In the genomic region with DNA sequence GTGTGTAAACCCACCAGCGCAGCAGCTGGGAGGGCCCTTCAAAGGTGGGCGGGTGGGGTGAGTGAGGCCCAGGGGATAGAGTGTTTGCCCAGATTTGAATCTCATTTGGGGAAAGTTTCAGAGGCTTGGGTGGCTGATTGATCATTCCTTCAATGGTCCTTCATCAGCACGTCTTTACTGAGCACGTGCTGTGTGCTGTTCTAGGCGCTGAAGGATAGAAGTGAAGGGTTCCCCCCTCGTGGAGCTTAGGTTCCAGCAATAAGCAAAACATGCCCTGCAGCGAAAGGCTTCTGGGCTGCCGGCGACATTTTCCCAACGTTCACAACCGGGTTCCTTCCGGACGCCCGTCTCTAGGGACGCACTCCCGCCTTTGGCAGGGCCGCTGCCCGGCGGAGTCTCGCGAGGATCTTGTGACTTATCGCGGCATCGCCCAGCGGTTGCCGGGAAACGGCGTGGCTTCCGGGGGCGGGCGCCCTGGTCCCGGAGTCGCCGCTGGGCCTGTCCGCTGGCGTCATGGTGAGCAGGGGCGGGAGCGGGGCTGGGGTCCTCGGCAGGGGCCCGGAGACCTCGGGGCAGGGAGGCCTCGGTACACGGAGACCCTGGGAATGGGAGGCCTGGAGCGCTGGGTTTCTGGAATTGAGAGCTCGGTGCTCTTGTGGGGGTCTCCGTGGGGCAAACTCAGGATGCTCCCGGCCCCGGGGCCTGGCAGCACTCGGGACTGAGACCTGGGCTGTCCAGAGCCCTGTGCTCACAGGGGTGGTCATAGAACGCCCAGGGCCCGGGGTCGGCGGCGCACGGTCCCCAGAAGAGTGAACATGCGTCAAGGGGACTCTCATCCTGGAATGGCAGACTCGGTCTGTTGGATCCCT, we compare ENCODE assay signal across 8 cellular contexts. TPM values are rescaled to one million over a fixed set of nuclear protein-coding genes. Genes with fewer than 3 reads are reported as not detected.
DNase-seq lines count a peak whose midpoint lies in the region; ATAC-seq, FAIRE-seq and TF ChIP-seq lines count a peak whose summit lies in the region.

No MANE protein-coding gene starts in this region.

- peak; percentile 59 for ATAC-seq in HG03108 (IDR thresholded peaks at IDR 0.05; ENCODE audit: unreplicated experiment)
- peak; percentile 87 to 96 (median 92) for ATAC-seq in right lobe of liver

- TF ChIP-seq POLR2A in GM12891 (IDR thresholded peaks at IDR 0.05; ENCODE audit: low read depth, low read length) = peak; percentile 52; the same call in 1 of the 2 replicates
- no peak for TF ChIP-seq POLR2A in right lobe of liver (IDR thresholded peaks at IDR 0.05)

- peak overlapping the region; percentile 82 for H3K4me3 Mint-ChIP-seq in activated CD4-positive, alpha-beta T cell treated with anti-CD3 and anti-CD28 coated beads, Interleukin-2, amount 10 ng/mL, durations not matched to agents 24 days and 14 days
- H3K4me3 Mint-ChIP-seq in osteocyte (ENCODE audit: unreplicated experiment) = no peak overlapping the region

- peaks cover 6% of the 10 kb centered on the region for H3K9me3 Mint-ChIP-seq in activated CD4-positive, alpha-beta T cell treated with anti-CD3 and anti-CD28 coated beads, Interleukin-2, amount 10 ng/mL, durations not matched to agents 24 days and 14 days
- H3K9me3 Mint-ChIP-seq in osteocyte (ENCODE audit: unreplicated experiment) = no peaks in the 10 kb centered on the region

- peaks cover 22% of the 10 kb centered on the region for H3K4me1 Mint-ChIP-seq in activated CD4-positive, alpha-beta T cell treated with anti-CD3 and anti-CD28 coated beads, Interleukin-2, amount 10 ng/mL, durations not matched to agents 24 days and 14 days
- peaks cover 24% of the 10 kb centered on the region for H3K4me1 Mint-ChIP-seq in osteocyte (ENCODE audit: unreplicated experiment)

- no peaks in the 10 kb centered on the region for H3K9me3 ChIP-seq in right lobe of liver

- H3K36me3 Mint-ChIP-seq in activated CD4-positive, alpha-beta T cell treated with anti-CD3 and anti-CD28 coated beads, Interleukin-2, amount 10 ng/mL, durations not matched to agents 24 days and 14 days (ENCODE audit: low read depth) = peaks cover 2% of the 10 kb centered on the region
- H3K36me3 Mint-ChIP-seq in osteocyte (ENCODE audit: unreplicated experiment) = no peaks in the 10 kb centered on the region

- intact Hi-C loops in activated CD4-positive, alpha-beta T cell treated with anti-CD3 and anti-CD28 coated beads, Interleukin-2, amount 10 ng/mL, durations not matched to agents 24 days and 14 days (cut with micrococcal nuclease) = loop anchor here (5.0 kb wide), 1 partner anchor 75 kb away; a partner anchor contains a TSS
- intact Hi-C loops in right lobe of liver (cut with DNase I) = no loop called here

- no peaks in the 10 kb centered on the region for H3K27me3 ChIP-seq in right lobe of liver

- peak overlapping the region; percentile 55 to 85 (median 80) for H3K4me3 ChIP-seq in right lobe of liver

- TF ChIP-seq CTCF in right lobe of liver (IDR thresholded peaks at IDR 0.05) (no peak), osteocyte (IDR thresholded peaks at IDR 0.05) (no peak)

- H3K27ac Mint-ChIP-seq in activated CD4-positive, alpha-beta T cell treated with anti-CD3 and anti-CD28 coated beads, Interleukin-2, amount 10 ng/mL, durations not matched to agents 24 days and 14 days = peak overlapping the region; percentile 86
- H3K27ac Mint-ChIP-seq in osteocyte (ENCODE audit: unreplicated experiment) = no peak overlapping the region

- H3K36me3 ChIP-seq in right lobe of liver = no peaks in the 10 kb centered on the region

- 14% methylated on average over 21 of the region's 57 CpGs for WGBS in right lobe of liver (ENCODE audit: insufficient coverage, low coverage, low lambda C conversion rate, missing lambda C conversion rate)

- peaks cover 0 to 10% (median 3%) of the 10 kb centered on the region in 4 donors for H3K4me1 ChIP-seq in right lobe of liver

- no peak overlapping the region for H3K27ac ChIP-seq in right lobe of liver

- FAIRE-seq in GM12891 (lab: Jason Lieb, UNC) = peak; percentile 83

- H3K27me3 Mint-ChIP-seq in activated CD4-positive, alpha-beta T cell treated with anti-CD3 and anti-CD28 coated beads, Interleukin-2, amount 10 ng/mL, durations not matched to agents 24 days and 14 days = peaks cover 16% of the 10 kb centered on the region
- no peaks in the 10 kb centered on the region for H3K27me3 Mint-ChIP-seq in osteocyte (ENCODE audit: unreplicated experiment)

- DNase-seq in GM12891 (ENCODE audit: insufficient read length, low spot score) (peak; percentile 97), NCI-H446 treated with DMSO at 0.1 percent for 48 hours (lab: John Stamatoyannopoulos, UW) (peak; percentile 25), dedifferentiated amniotic fluid mesenchymal stem cell (ENCODE audit: extremely low spot score) (peak; percentile 70), right lobe of liver (peak; percentile 95), osteocyte (ENCODE audit: extremely low spot score, unreplicated experiment) (no peak)
- DNase-seq in activated CD4-positive, alpha-beta T cell treated with anti-CD3 and anti-CD28 coated beads, Interleukin-2, amount 10 ng/mL, durations not matched to agents 24 days and 14 days = peak; percentile 97
- DNase-seq in stimulated activated CD4-positive, alpha-beta T cell treated with anti-CD3 and anti-CD28 coated beads, Interleukin-4, amount 100 ng/mL, for 24 hours = peak; percentile 81

TF ChIP-seq in GM12891, 5 proteins besides CTCF, POLR2A, EP300 and RAD21:
- peak; percentile 54; the same call in 1 of the 2 replicates for TF ChIP-seq TAF1 (IDR thresholded peaks at IDR 0.05; ENCODE audit: low read depth, low read length)
- TF ChIP-seq PAX5 (IDR thresholded peaks at IDR 0.05; ENCODE audit: insufficient read depth, low read length, severe bottlenecking) = no peak

RNA-seq across cellular contexts. Expression of a gene that starts 3.2 kb away (rescaled TPM):
- 5.0 TPM for polyA plus RNA-seq in GM12891 (2012; ENCODE audit: low read depth, missing spikeins)
- total RNA-seq in activated CD4-positive, alpha-beta T cell treated with anti-CD3 and anti-CD28 coated beads, Interleukin-2, amount 10 ng/mL, durations not matched to agents 24 days and 14 days = 0.38 TPM in 1 of 2 replicates, not detected in the other
- total RNA-seq in right lobe of liver = 10 to 100 TPM in 3 of 6 experiments, 1 to 10 TPM in 3; 2.6 to 17.5 (median 7.6) TPM
- total RNA-seq in osteocyte = 0.78 and 1.3 TPM in 2 replicates

RNA-seq across cellular contexts. Expression of a gene that starts 54.7 kb away (rescaled TPM):
- 0.13 TPM for polyA plus RNA-seq in GM12891 (2012; ENCODE audit: low read depth, missing spikeins)
- not detected in 2 replicates for total RNA-seq in activated CD4-positive, alpha-beta T cell treated with anti-CD3 and anti-CD28 coated beads, Interleukin-2, amount 10 ng/mL, durations not matched to agents 24 days and 14 days
- total RNA-seq in right lobe of liver (under 1 TPM in 2 of 6 experiments, not detected in 4; 0.09 to 0.12 TPM), osteocyte (not detected in 2 replicates)
